In genomic region chr3:52143616-52144015, GRCh38 we compare ENCODE assay signal across 2 cellular contexts.
"Had no signal": no experiment of that assay in that cellular context is flagged by ENCODE, and none has a peak within 500 bp of the region (broad histone marks: within the 10 kb centered on the region; RNA-seq: fewer than 3 reads in every experiment).

No MANE protein-coding gene starts in this region.

- H3K27ac Mint-ChIP-seq: type B pancreatic cell had no signal

- H3K36me3 Mint-ChIP-seq: type B pancreatic cell had no signal

- H3K27me3 Mint-ChIP-seq: type B pancreatic cell had no signal

- H3K9me3 Mint-ChIP-seq: type B pancreatic cell, WTC11 had no signal

- H3K4me3 Mint-ChIP-seq: type B pancreatic cell, WTC11 had no signal
